ENCODE assay signal across 20 cellular contexts in genomic region chr1:117362986-117363385, GRCh38.
"Had no signal": no experiment of that assay in that cellular context is flagged by ENCODE, and none has a peak within 500 bp of the region (broad histone marks: within the 10 kb centered on the region; RNA-seq: fewer than 3 reads in every experiment).

No MANE protein-coding gene starts in this region.

- FAIRE-seq: keratinocyte, small intestine had no signal

- H3K9me3 ChIP-seq: thoracic aorta, upper lobe of left lung had no signal

- H3K4me3 Mint-ChIP-seq: naive B cell; neural progenitor cell; T-helper 1 cell treated with Interleukin-12 subunit alpha and Interleukin-12 subunit beta and Interleukin-4 antibody, amounts not matched to agents 30 μg/mL and 1 μg/mL, for 36 hours had no signal

- H3K4me3 ChIP-seq: neural progenitor cell, thoracic aorta had no signal

- H3K27ac Mint-ChIP-seq: neural progenitor cell; T-helper 1 cell treated with Interleukin-12 subunit alpha and Interleukin-12 subunit beta and Interleukin-4 antibody, amounts not matched to agents 30 μg/mL and 1 μg/mL, for 36 hours had no signal

- H3K27ac ChIP-seq: neural progenitor cell, thoracic aorta had no signal

- H3K9ac ChIP-seq: neural progenitor cell had no signal

- H3K27me3 Mint-ChIP-seq: naive B cell had no signal

- H3K36me3 Mint-ChIP-seq: memory B cell; naive B cell; neural progenitor cell; stimulated activated memory B cell treated with anti-CD40 and anti-IgM and Interleukin-4, amounts not matched to agents 10 μg/mL and 1 μg/mL and 100 μg/mL, for 72 hours had no signal

- H3K9me3 Mint-ChIP-seq: activated T-cell treated with anti-CD3 and anti-CD28 coated beads, Interleukin-2, amount 50 U/mL, for 72 hours; memory B cell; stimulated activated memory B cell treated with anti-CD40 and anti-IgM and Interleukin-4, amounts not matched to agents 10 μg/mL and 1 μg/mL and 100 μg/mL, for 72 hours; T-helper 1 cell treated with Interleukin-12 subunit alpha and Interleukin-12 subunit beta and Interleukin-4 antibody, amounts not matched to agents 30 μg/mL and 1 μg/mL, for 36 hours had no signal

- H3K36me3 ChIP-seq: neural progenitor cell, thoracic aorta, upper lobe of left lung had no signal

- H2AFZ ChIP-seq: neural progenitor cell had no signal

- H3K27me3 ChIP-seq: neural progenitor cell, upper lobe of left lung had no signal

- H3K4me2 ChIP-seq: neural progenitor cell had no signal

- DNase-seq: activated CD4-positive, alpha-beta T cell treated with anti-CD3 and anti-CD28 coated beads for 4 hours; activated CD4-positive, CD25-positive, alpha-beta regulatory T cell; activated CD8-positive, alpha-beta memory T cell treated with anti-CD3 and anti-CD28 coated beads, Interleukin-2, amount 50 U/mL, for 48 hours; activated effector memory CD4-positive, alpha-beta T cell treated with anti-CD3 and anti-CD28 coated beads, Interleukin-2, amount 50 U/mL, for 16 hours; activated naive CD4-positive, alpha-beta T cell treated with anti-CD3 and anti-CD28 coated beads, Interleukin-2, amount 50 U/mL, for 16 hours; aorta; left colon; naive B cell; posterior cingulate gyrus; stimulated activated CD4-positive, alpha-beta T cell treated with anti-CD3 and anti-CD28 coated beads, Interleukin-2, amount 100 ng/mL, for 24 hours had no signal

- ATAC-seq: left colon; sciatic nerve; stimulated activated memory B cell treated with anti-CD40 and anti-IgM and Interleukin-4, amounts not matched to agents 10 μg/mL and 1 μg/mL and 100 μg/mL, for 72 hours had no signal
